In the genomic region with DNA sequence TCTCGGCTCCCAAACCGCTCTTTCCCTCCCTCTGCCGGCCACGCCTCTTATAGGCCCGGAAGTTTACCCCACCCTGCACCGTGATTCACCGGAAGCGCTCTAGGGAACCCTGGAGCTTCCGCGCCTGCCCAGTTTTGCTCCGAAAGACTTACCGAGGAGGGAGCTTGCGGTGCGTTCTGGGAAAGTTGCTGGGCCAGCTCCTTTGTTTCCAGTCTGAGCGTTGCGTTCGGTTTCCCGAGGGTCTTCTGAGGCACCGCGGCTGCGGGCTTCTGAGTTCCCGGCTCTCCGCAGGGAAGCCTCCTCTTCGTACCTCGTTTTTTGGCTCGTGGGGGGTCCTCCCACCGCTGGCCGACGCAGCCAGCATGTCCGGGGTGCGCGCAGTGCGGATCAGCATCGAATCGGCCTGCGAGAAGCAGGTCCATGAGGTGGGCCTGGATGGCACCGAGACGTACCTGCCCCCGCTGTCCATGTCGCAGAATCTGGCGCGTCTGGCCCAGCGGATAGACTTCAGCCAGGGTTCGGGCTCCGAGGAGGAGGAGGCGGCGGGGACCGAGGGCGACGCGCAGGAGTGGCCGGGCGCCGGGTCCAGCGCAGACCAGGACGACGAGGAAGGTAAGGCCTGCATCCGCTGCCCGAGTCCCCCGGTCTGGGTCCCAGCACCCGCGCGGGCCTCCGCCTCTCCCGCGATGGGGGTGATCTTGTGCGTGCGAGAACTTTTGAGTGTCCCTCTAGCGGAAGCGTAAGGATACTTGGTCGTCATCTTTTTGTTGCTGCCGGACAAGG, we compare ENCODE assay signal across 8 cellular contexts. TPM values are rescaled to one million over a fixed set of nuclear protein-coding genes. Genes with fewer than 3 reads are reported as not detected.
A peak's percentile ranks its signal among the peaks of the same experiment; 100 is the strongest.
DNase-seq lines count a peak whose midpoint lies in the region; TF ChIP-seq lines count a peak whose summit lies in the region.

A gene with protein sequence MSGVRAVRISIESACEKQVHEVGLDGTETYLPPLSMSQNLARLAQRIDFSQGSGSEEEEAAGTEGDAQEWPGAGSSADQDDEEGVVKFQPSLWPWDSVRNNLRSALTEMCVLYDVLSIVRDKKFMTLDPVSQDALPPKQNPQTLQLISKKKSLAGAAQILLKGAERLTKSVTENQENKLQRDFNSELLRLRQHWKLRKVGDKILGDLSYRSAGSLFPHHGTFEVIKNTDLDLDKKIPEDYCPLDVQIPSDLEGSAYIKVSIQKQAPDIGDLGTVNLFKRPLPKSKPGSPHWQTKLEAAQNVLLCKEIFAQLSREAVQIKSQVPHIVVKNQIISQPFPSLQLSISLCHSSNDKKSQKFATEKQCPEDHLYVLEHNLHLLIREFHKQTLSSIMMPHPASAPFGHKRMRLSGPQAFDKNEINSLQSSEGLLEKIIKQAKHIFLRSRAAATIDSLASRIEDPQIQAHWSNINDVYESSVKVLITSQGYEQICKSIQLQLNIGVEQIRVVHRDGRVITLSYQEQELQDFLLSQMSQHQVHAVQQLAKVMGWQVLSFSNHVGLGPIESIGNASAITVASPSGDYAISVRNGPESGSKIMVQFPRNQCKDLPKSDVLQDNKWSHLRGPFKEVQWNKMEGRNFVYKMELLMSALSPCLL (plus strand): TSS at position 131 of the 783 bp plus-strand sequence. CDS start 232 bp downstream, at position 363.

- DNase-seq in HFFc6 (peak; percentile 88), NAMALWA (ENCODE audit: low spot score) (peak; percentile 94), SK-N-MC (ENCODE audit: low read depth, low spot score) (peak; percentile 60), germinal center (ENCODE audit: low spot score) (peak; percentile 92), non-pigmented ciliary epithelial cell (ENCODE audit: low read depth) (peak; percentile 71), superior temporal gyrus (ENCODE audit: extremely low spot score) (peak; percentile 99)
- DNase-seq in activated naive CD4-positive, alpha-beta T cell treated with anti-CD3 and anti-CD28 coated beads, Interleukin-2, amount 10 ng/mL, durations not matched to agents 7 days and 5 days = peak; percentile 94

- peak within 1 kb of the TSS; percentile 80 for H3K27ac Mint-ChIP-seq in HFFc6
- peak within 1 kb of the TSS; percentile 96 for H3K27ac Mint-ChIP-seq in activated naive CD4-positive, alpha-beta T cell treated with anti-CD3 and anti-CD28 coated beads, Interleukin-2, amount 10 ng/mL, durations not matched to agents 7 days and 5 days

- H3K4me3 ChIP-seq in GM08714 (ENCODE audit: low read length) (peak within 1 kb of the TSS; percentile 96), SK-N-MC (peak within 1 kb of the TSS; percentile 90)

- CTCF ChIA-PET in activated naive CD4-positive, alpha-beta T cell treated with anti-CD3 and anti-CD28 coated beads, Interleukin-2, amount 10 ng/mL, durations not matched to agents 7 days and 5 days (lab: Charles Lee) = interaction anchor here (1.0 to 3.6 kb wide), 2 partner anchors 43 to 550 kb away, joined by 3 to 21 read pairs; a partner anchor contains a TSS

- H3K36me3 Mint-ChIP-seq in HFFc6 (ENCODE audit: low read depth) = peaks cover 36% of the 10 kb centered on the region
- H3K36me3 Mint-ChIP-seq in activated naive CD4-positive, alpha-beta T cell treated with anti-CD3 and anti-CD28 coated beads, Interleukin-2, amount 10 ng/mL, durations not matched to agents 7 days and 5 days = peaks cover 37% of the 10 kb centered on the region

- H3K4me3 Mint-ChIP-seq in HFFc6 = peak within 1 kb of the TSS; percentile 96
- peak within 1 kb of the TSS; percentile 95 for H3K4me3 Mint-ChIP-seq in activated naive CD4-positive, alpha-beta T cell treated with anti-CD3 and anti-CD28 coated beads, Interleukin-2, amount 10 ng/mL, durations not matched to agents 7 days and 5 days

- peaks cover 34% of the 10 kb centered on the region for H3K36me3 ChIP-seq in SK-N-MC (ENCODE audit: insufficient read depth, low read length)

- H3K9me3 Mint-ChIP-seq in HFFc6 = no peaks in the 10 kb centered on the region
- H3K9me3 Mint-ChIP-seq in activated naive CD4-positive, alpha-beta T cell treated with anti-CD3 and anti-CD28 coated beads, Interleukin-2, amount 10 ng/mL, durations not matched to agents 7 days and 5 days = no peaks in the 10 kb centered on the region

- peaks cover 59% of the 10 kb centered on the region for H3K4me1 Mint-ChIP-seq in HFFc6 (ENCODE audit: low read depth)
- peaks cover 52% of the 10 kb centered on the region for H3K4me1 Mint-ChIP-seq in activated naive CD4-positive, alpha-beta T cell treated with anti-CD3 and anti-CD28 coated beads, Interleukin-2, amount 10 ng/mL, durations not matched to agents 7 days and 5 days

- H3K9me3 ChIP-seq in SK-N-MC (ENCODE audit: low read depth, low read length) = no peaks in the 10 kb centered on the region

- peak; percentile 64 for TF ChIP-seq CTCF in HFFc6 (IDR thresholded peaks at IDR 0.05)

- peak within 1 kb of the TSS; percentile 92 for H3K27ac ChIP-seq in SK-N-MC

- peak within 1 kb of the TSS; percentile 100 for H3K9ac ChIP-seq in SK-N-MC (ENCODE audit: insufficient read length)

- no peaks in the 10 kb centered on the region; the same call in none of the 2 replicates for H3K27me3 Mint-ChIP-seq in HFFc6 (ENCODE audit: insufficient read depth)
- no peaks in the 10 kb centered on the region for H3K27me3 Mint-ChIP-seq in activated naive CD4-positive, alpha-beta T cell treated with anti-CD3 and anti-CD28 coated beads, Interleukin-2, amount 10 ng/mL, durations not matched to agents 7 days and 5 days

RNA-seq across cellular contexts. Expression of the gene that starts here (rescaled TPM):
- total RNA-seq in HFFc6 (2021; fragmentation: NEBNext Ultra II Directional; extraction: Animal tissue kit (Norgen Biotek cat#: 25700)) = 10 to 100 TPM; 21.6 to 28.1 (median 25.5) TPM

Comparison
In these comparisons a context has a peak if more than half of its experiments do, and no peak if none do; other contexts are left out.
1. Peak in every context shown above with its lines: DNase-seq, H3K4me3 ChIP-seq and H3K27ac ChIP-seq.